Comparison of ENCODE assay signal across 13 cellular contexts in genomic region chr14:54708161-54708560, GRCh38.
DNase-seq lines count a peak whose midpoint lies in the region; ATAC-seq and TF ChIP-seq lines count a peak whose summit lies in the region.
"Had no signal": no experiment of that assay in that cellular context is flagged by ENCODE, and none has a peak within 500 bp of the region (broad histone marks: within the 10 kb centered on the region; RNA-seq: fewer than 3 reads in every experiment).

No MANE protein-coding gene starts in this region.

- H3K36me3 ChIP-seq in left ventricle myocardium inferior (peaks cover 1% of the 10 kb centered on the region), ascending aorta (peaks cover 0 to under 1% of the 10 kb centered on the region in 2 donors), subcutaneous abdominal adipose tissue (ENCODE audit: control insufficient read depth in 5 of 5, insufficient read depth in 5 of 5, low read length in 5 of 5) (peaks cover 0 to 5% (median 4%) of the 10 kb centered on the region in 5 donors)
- H3K36me3 ChIP-seq in BLaER1 treated with 17β-estradiol and CSF1 and Interleukin-3, amounts not matched to agents 10 nM and 100 nM = peaks cover 0 to 28% (median 9%) of the 10 kb centered on the region in 11 experiments; a peak in 12 of 22 replicates
- H3K36me3 ChIP-seq: BE2C had no signal

- no peak for DNase-seq in left ventricle myocardium inferior
- DNase-seq in left cardiac atrium = no peak
- no peak for DNase-seq in ascending aorta (ENCODE audit: low spot score in 2 of 2)
- no peak for DNase-seq in NCI-H2081 treated with DMSO at 0.1 percent for 48 hours (lab: John Stamatoyannopoulos, UW)
- no peak for DNase-seq in activated CD8-positive, alpha-beta memory T cell treated with anti-CD3 and anti-CD28 coated beads for 24 hours
- DNase-seq: BE2C; Caco-2; CD8-positive, alpha-beta memory T cell; DMS53; GF-D8 had no signal

- peak overlapping the region; percentile 59 to 95 (median 78) for H3K4me2 ChIP-seq in BLaER1 treated with 17β-estradiol and CSF1 and Interleukin-3, amounts not matched to agents 10 nM and 100 nM

- intact Hi-C loops in left ventricle myocardium inferior (cut with micrococcal nuclease) = no loop called here
- intact Hi-C loops in left cardiac atrium (cut with DNase I) = no loop called here
- intact Hi-C loops in ascending aorta (cut with DNase I) = no loop called here

- H3K4me1 ChIP-seq in left ventricle myocardium inferior (peaks cover 86% of the 10 kb centered on the region), ascending aorta (peaks cover 6 to 68% of the 10 kb centered on the region in 2 donors), subcutaneous abdominal adipose tissue (ENCODE audit: control insufficient read depth in 5 of 5, insufficient read depth in 5 of 5, low read length in 5 of 5) (peaks cover 7 to 40% (median 31%) of the 10 kb centered on the region in 5 donors)
- peaks cover 65 to 81% (median 74%) of the 10 kb centered on the region in 10 experiments for H3K4me1 ChIP-seq in BLaER1 treated with 17β-estradiol and CSF1 and Interleukin-3, amounts not matched to agents 10 nM and 100 nM
- H3K4me1 ChIP-seq: BE2C had no signal

- no peak for ATAC-seq in left cardiac atrium
- ATAC-seq: HCT116 had no signal

- H3K4me3 ChIP-seq in left ventricle myocardium inferior = no peak overlapping the region
- 0 out of 20 replicates have a peak overlapping the region, but pooled peaks of 1 of the 10 experiments have one; percentile 3 for H3K4me3 ChIP-seq in BLaER1 treated with 17β-estradiol and CSF1 and Interleukin-3, amounts not matched to agents 10 nM and 100 nM
- no peak overlapping the region for H3K4me3 ChIP-seq in ascending aorta
- no peak overlapping the region for H3K4me3 ChIP-seq in subcutaneous abdominal adipose tissue (ENCODE audit: low read depth in 1 of 5, low read length in 5 of 5)

- H4K20me1 ChIP-seq in BLaER1 treated with 17β-estradiol and CSF1 and Interleukin-3, amounts not matched to agents 10 nM and 100 nM = peaks cover 0 to 34% (median 0%) of the 10 kb centered on the region in 11 experiments; a peak in 2 of 22 replicates

- TF ChIP-seq CTCF in left ventricle myocardium inferior (IDR thresholded peaks at IDR 0.05; ENCODE audit: borderline replicate concordance) (no peak), ascending aorta (IDR thresholded peaks at IDR 0.05) (no peak)

- peak overlapping the region in 2 of 11 experiments; percentile 1 to 20; a peak in 1 of 22 replicates for H3K9ac ChIP-seq in BLaER1 treated with 17β-estradiol and CSF1 and Interleukin-3, amounts not matched to agents 10 nM and 100 nM
- H3K9ac ChIP-seq in subcutaneous abdominal adipose tissue (ENCODE audit: low read length in 5 of 5) = peak overlapping the region in 1 of 5 donors; percentile 32

- no peaks in the 10 kb centered on the region for H3K9me3 ChIP-seq in left ventricle myocardium inferior (replicated peaks)
- peaks cover 0 to 3% (median 0%) of the 10 kb centered on the region in 11 experiments; a peak in 3 of 22 replicates for H3K9me3 ChIP-seq in BLaER1 treated with 17β-estradiol and CSF1 and Interleukin-3, amounts not matched to agents 10 nM and 100 nM (replicated peaks in 1 of 11)
- no peaks in the 10 kb centered on the region for H3K9me3 ChIP-seq in ascending aorta
- H3K9me3 ChIP-seq in subcutaneous abdominal adipose tissue (ENCODE audit: control insufficient read depth in 5 of 5, low read length in 5 of 5) = no peaks in the 10 kb centered on the region
- H3K9me3 ChIP-seq: BE2C, Caco-2 had no signal

- H3K27ac ChIP-seq in left ventricle myocardium inferior (replicated peaks) (peak overlapping the region; percentile 31), ascending aorta (peak overlapping the region; percentile 40 to 56), subcutaneous abdominal adipose tissue (ENCODE audit: low read depth, low read length) (peak overlapping the region; percentile 25)
- H3K27ac ChIP-seq in BLaER1 treated with 17β-estradiol and CSF1 and Interleukin-3, amounts not matched to agents 10 nM and 100 nM = peak overlapping the region in 6 of 11 experiments; percentile 25 to 93 (median 44); a peak in 12 of 22 replicates

- H3K27me3 ChIP-seq in left ventricle myocardium inferior (ENCODE audit: low read depth) = no peaks in the 10 kb centered on the region
- no peaks in the 10 kb centered on the region for H3K27me3 ChIP-seq in BLaER1 treated with 17β-estradiol and CSF1 and Interleukin-3, amounts not matched to agents 10 nM and 100 nM
- H3K27me3 ChIP-seq in ascending aorta = no peaks in the 10 kb centered on the region
- no peaks in the 10 kb centered on the region for H3K27me3 ChIP-seq in subcutaneous abdominal adipose tissue (ENCODE audit: control insufficient read depth in 5 of 5, insufficient read depth in 4 of 5, low read length in 5 of 5)
- H3K27me3 ChIP-seq: BE2C had no signal
